Comparison of ENCODE assay signal across 9 cellular contexts in genomic region chr13:80276371-80277289, GRCh38.
DNase-seq lines count a peak whose midpoint lies in the region; ATAC-seq and TF ChIP-seq lines count a peak whose summit lies in the region.
"Had no signal": no experiment of that assay in that cellular context is flagged by ENCODE, and none has a peak within 500 bp of the region (broad histone marks: within the 10 kb centered on the region; RNA-seq: fewer than 3 reads in every experiment).

No MANE protein-coding gene starts in this region.

- DNase-seq in SHP77 treated with DMSO at 0.1 percent for 48 hours (lab: John Stamatoyannopoulos, UW): peak; percentile 83
- DNase-seq in heart right ventricle: peak in 1 of 2 donors; percentile 38
- DNase-seq in smooth muscle cell (lab: John Stamatoyannopoulos, UW; ENCODE audit: unreplicated experiment): no peak
- DNase-seq in sigmoid colon: no peak
- no peak for DNase-seq in activated CD8-positive, alpha-beta memory T cell treated with anti-CD3 and anti-CD28 coated beads, Interleukin-2, amount 10 ng/mL, durations not matched to agents 7 days and 5 days
- DNase-seq in cerebellum (ENCODE audit: low spot score): no peak
- DNase-seq in ACHN: no peak

- H3K27me3 Mint-ChIP-seq in activated CD8-positive, alpha-beta memory T cell treated with anti-CD3 and anti-CD28 coated beads, Interleukin-2, amount 10 ng/mL, durations not matched to agents 7 days and 5 days: no peaks in the 10 kb centered on the region

- H3K4me3 Mint-ChIP-seq in activated CD8-positive, alpha-beta memory T cell treated with anti-CD3 and anti-CD28 coated beads, Interleukin-2, amount 10 ng/mL, durations not matched to agents 7 days and 5 days: no peak overlapping the region
- H3K4me3 Mint-ChIP-seq: activated naive CD4-positive, alpha-beta T cell treated with anti-CD3 and anti-CD28 coated beads, Interleukin-2, amount 50 U/mL, for 24 hours had no signal

- H3K4me1 Mint-ChIP-seq in activated CD8-positive, alpha-beta memory T cell treated with anti-CD3 and anti-CD28 coated beads, Interleukin-2, amount 10 ng/mL, durations not matched to agents 7 days and 5 days: no peaks in the 10 kb centered on the region
- H3K4me1 Mint-ChIP-seq: activated naive CD4-positive, alpha-beta T cell treated with anti-CD3 and anti-CD28 coated beads, Interleukin-2, amount 50 U/mL, for 24 hours had no signal

- no peaks in the 10 kb centered on the region for H4K20me1 ChIP-seq in smooth muscle cell (ENCODE audit: low read depth)

- H3K27ac ChIP-seq in heart right ventricle (peak overlapping the region in 6 of 10 donors; percentile 1 to 73 (median 48)), smooth muscle cell (ENCODE audit: low read depth) (peak overlapping the region; percentile 36), sigmoid colon (no peak overlapping the region)

- TF ChIP-seq RAD21 in Ishikawa (IDR thresholded peaks at IDR 0.05; ENCODE audit: low read depth): 0 out of 2 replicates have a peak, but pooled peaks have one; percentile 29

- no peak overlapping the region for H3K27ac Mint-ChIP-seq in activated CD8-positive, alpha-beta memory T cell treated with anti-CD3 and anti-CD28 coated beads, Interleukin-2, amount 10 ng/mL, durations not matched to agents 7 days and 5 days
- H3K27ac Mint-ChIP-seq: activated naive CD4-positive, alpha-beta T cell treated with anti-CD3 and anti-CD28 coated beads, Interleukin-2, amount 50 U/mL, for 24 hours had no signal

- ATAC-seq in heart right ventricle: peak; percentile 69 to 95 (median 88)
- no peak for ATAC-seq in activated CD8-positive, alpha-beta memory T cell treated with anti-CD3 and anti-CD28 coated beads, Interleukin-2, amount 10 ng/mL, durations not matched to agents 7 days and 5 days

- H3K27me3 ChIP-seq in heart right ventricle (no peaks in the 10 kb centered on the region), smooth muscle cell (ENCODE audit: low read depth) (no peaks in the 10 kb centered on the region), sigmoid colon (no peaks in the 10 kb centered on the region)

- no peak for TF ChIP-seq POLR2A in sigmoid colon (IDR thresholded peaks at IDR 0.05)

- H3K9ac ChIP-seq in smooth muscle cell (ENCODE audit: low read depth): no peak overlapping the region

- H3F3A ChIP-seq in smooth muscle cell (ENCODE audit: low read depth): no peaks in the 10 kb centered on the region

- peak overlapping the region; percentile 1 for H3K4me2 ChIP-seq in smooth muscle cell

- H3K4me1 ChIP-seq in heart right ventricle (peaks cover 0 to 32% (median 18%) of the 10 kb centered on the region in 9 donors), smooth muscle cell (ENCODE audit: low read depth) (peaks cover 21% of the 10 kb centered on the region), sigmoid colon (no peaks in the 10 kb centered on the region)

- H3K36me3 Mint-ChIP-seq in activated CD8-positive, alpha-beta memory T cell treated with anti-CD3 and anti-CD28 coated beads, Interleukin-2, amount 10 ng/mL, durations not matched to agents 7 days and 5 days: no peaks in the 10 kb centered on the region
- H3K36me3 Mint-ChIP-seq: activated naive CD4-positive, alpha-beta T cell treated with anti-CD3 and anti-CD28 coated beads, Interleukin-2, amount 50 U/mL, for 24 hours had no signal

- TF ChIP-seq CTCF in heart right ventricle (IDR thresholded peaks at IDR 0.05): peak in 1 of 9 donors; percentile 20
- no peak for TF ChIP-seq CTCF in smooth muscle cell (IDR thresholded peaks at IDR 0.05; ENCODE audit: borderline replicate concordance, insufficient read depth, poor library complexity, severe bottlenecking)
- no peak for TF ChIP-seq CTCF in sigmoid colon (IDR thresholded peaks at IDR 0.05)

- no peak overlapping the region for H2AFZ ChIP-seq in smooth muscle cell (ENCODE audit: low read depth)

- no peaks in the 10 kb centered on the region for H3K79me2 ChIP-seq in smooth muscle cell (ENCODE audit: low read depth)

- no peaks in the 10 kb centered on the region for H3K9me3 Mint-ChIP-seq in activated CD8-positive, alpha-beta memory T cell treated with anti-CD3 and anti-CD28 coated beads, Interleukin-2, amount 10 ng/mL, durations not matched to agents 7 days and 5 days (ENCODE audit: low read depth)
- H3K9me3 Mint-ChIP-seq: activated naive CD4-positive, alpha-beta T cell treated with anti-CD3 and anti-CD28 coated beads, Interleukin-2, amount 50 U/mL, for 24 hours had no signal

- CTCF ChIA-PET in activated CD8-positive, alpha-beta memory T cell treated with anti-CD3 and anti-CD28 coated beads, Interleukin-2, amount 10 ng/mL, durations not matched to agents 7 days and 5 days (lab: Charles Lee): no interaction called here

- H3K36me3 ChIP-seq in heart right ventricle (no peaks in the 10 kb centered on the region), smooth muscle cell (ENCODE audit: low read depth) (peaks cover 3% of the 10 kb centered on the region), sigmoid colon (no peaks in the 10 kb centered on the region)

- WGBS in heart right ventricle, 2 donors: 68 to 79% methylated on average over 12 of the region's 12 CpGs
- 71% methylated on average over 12 of the region's 12 CpGs for WGBS in smooth muscle cell (ENCODE audit: low lambda C conversion rate)
- WGBS in sigmoid colon, 2 donors: 83 to 84% methylated on average over 12 of the region's 12 CpGs

- no peak overlapping the region for H3K4me3 ChIP-seq in heart right ventricle
- H3K4me3 ChIP-seq in smooth muscle cell: no peak overlapping the region
- H3K4me3 ChIP-seq in sigmoid colon: no peak overlapping the region

- TF ChIP-seq EP300 in Ishikawa (IDR thresholded peaks at IDR 0.05; ENCODE audit: borderline replicate concordance): peak; percentile 96
- TF ChIP-seq EP300 in sigmoid colon (IDR thresholded peaks at IDR 0.05): no peak

- in situ Hi-C loops in ACHN (cut with HindIII; ENCODE audit: low pct_ligation_motif_present, low pct_unique_long_range_greater_than_20kb, low sequenced_read_pairs): no loop called here

- intact Hi-C loops in heart right ventricle (cut with DNase I): no loop called here
- intact Hi-C loops in sigmoid colon (cut with DNase I): no loop called here

- H3K9me3 ChIP-seq in heart right ventricle (peaks cover 0 to 5% (median 0%) of the 10 kb centered on the region in 11 donors), smooth muscle cell (replicated peaks; ENCODE audit: low read depth) (no peaks in the 10 kb centered on the region), sigmoid colon (no peaks in the 10 kb centered on the region)

TF ChIP-seq in Ishikawa, 13 proteins besides CTCF, POLR2A, EP300 and RAD21:
- peak; percentile 82 for TF ChIP-seq YY1 (IDR thresholded peaks at IDR 0.05; ENCODE audit: low read depth)
- TF ChIP-seq ZBTB7A (IDR thresholded peaks at IDR 0.05; ENCODE audit: low read depth): peak; percentile 56; the same call in 1 of the 2 replicates
- TF ChIP-seq REST (IDR thresholded peaks at IDR 0.05; ENCODE audit: low read depth): no peak
- peak; percentile 77 for TF ChIP-seq NFIC (IDR thresholded peaks at IDR 0.05)
- no peak for TF ChIP-seq CREB1 (IDR thresholded peaks at IDR 0.05; ENCODE audit: low read depth)
- peak; percentile 91 for TF ChIP-seq FOXM1 (IDR thresholded peaks at IDR 0.05; ENCODE audit: borderline replicate concordance, low read depth)
- TF ChIP-seq EGR1 (IDR thresholded peaks at IDR 0.05): no peak
- TF ChIP-seq USF1 (IDR thresholded peaks at IDR 0.05): no peak; the same call in 1 of the 2 replicates
- peak; percentile 96 for TF ChIP-seq CEBPB (IDR thresholded peaks at IDR 0.05)
- peak; percentile 85 for TF ChIP-seq TEAD4 (IDR thresholded peaks at IDR 0.05)
- TF ChIP-seq MAX (IDR thresholded peaks at IDR 0.05): peak; percentile 86
- TF ChIP-seq TCF12 (IDR thresholded peaks at IDR 0.05; ENCODE audit: low read depth): peak; percentile 96
- TF ChIP-seq TAF1 (IDR thresholded peaks at IDR 0.05; ENCODE audit: low read depth): no peak

Comparison
In these comparisons a context has a peak if more than half of its experiments do, and no peak if none do; other contexts are left out.
1. H3K27ac ChIP-seq: peak in heart right ventricle (6 of 10) and smooth muscle cell (single experiment); none in sigmoid colon (0 of 4).